ENCODE assay signal across 1 cellular context in the genomic region with DNA sequence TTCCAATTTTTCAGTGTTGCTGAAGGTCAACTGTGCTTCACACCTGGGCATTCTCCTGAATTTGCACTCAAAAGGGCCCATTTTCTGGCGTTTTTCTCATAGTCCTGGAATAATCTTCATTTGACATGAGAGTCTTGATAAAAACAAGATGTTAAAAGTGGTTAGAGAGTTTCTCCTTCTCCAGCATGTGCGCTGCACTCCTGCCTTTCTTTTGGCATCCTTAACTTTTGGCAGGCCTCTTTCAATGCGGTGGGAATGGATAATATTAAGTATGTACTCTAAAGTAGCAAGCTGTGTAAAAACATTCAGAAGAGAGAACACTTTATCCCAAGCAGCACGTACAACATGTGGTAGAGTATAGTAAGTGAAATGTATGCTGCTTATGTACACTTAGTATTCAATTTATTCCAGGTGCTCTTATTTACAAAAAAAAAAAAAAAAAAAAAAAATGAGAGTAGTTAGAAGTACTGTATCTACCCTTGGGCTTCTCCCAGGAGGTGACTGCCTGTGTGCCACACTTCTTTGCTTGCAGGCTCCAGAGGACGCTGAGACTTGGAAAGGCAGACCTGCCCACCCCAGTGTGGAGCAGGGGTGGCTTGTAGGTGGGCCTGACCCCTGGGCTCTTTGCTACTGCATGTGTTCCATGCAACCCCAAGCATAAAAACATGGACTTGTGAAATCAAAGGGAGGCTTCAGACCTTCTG.
TF ChIP-seq lines count a peak whose summit lies in the region.

No MANE protein-coding gene starts in this region.

TF ChIP-seq in H1, 55 proteins besides CTCF, POLR2A, EP300 and RAD21:
- TF ChIP-seq POLR2AphosphoS5 (IDR thresholded peaks at IDR 0.05; ENCODE audit: low read depth, low read length): peak; percentile 87
- no peak for TF ChIP-seq SP4 (IDR thresholded peaks at IDR 0.05; ENCODE audit: low read length)
- no peak for TF ChIP-seq HDAC6 (IDR thresholded peaks at IDR 0.05; ENCODE audit: low read depth, low read length)
- TF ChIP-seq, protein P1, sequence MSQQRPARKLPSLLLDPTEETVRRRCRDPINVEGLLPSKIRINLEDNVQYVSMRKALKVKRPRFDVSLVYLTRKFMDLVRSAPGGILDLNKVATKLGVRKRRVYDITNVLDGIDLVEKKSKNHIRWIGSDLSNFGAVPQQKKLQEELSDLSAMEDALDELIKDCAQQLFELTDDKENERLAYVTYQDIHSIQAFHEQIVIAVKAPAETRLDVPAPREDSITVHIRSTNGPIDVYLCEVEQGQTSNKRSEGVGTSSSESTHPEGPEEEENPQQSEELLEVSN (IDR thresholded peaks at IDR 0.05): no peak
- TF ChIP-seq, protein P2, sequence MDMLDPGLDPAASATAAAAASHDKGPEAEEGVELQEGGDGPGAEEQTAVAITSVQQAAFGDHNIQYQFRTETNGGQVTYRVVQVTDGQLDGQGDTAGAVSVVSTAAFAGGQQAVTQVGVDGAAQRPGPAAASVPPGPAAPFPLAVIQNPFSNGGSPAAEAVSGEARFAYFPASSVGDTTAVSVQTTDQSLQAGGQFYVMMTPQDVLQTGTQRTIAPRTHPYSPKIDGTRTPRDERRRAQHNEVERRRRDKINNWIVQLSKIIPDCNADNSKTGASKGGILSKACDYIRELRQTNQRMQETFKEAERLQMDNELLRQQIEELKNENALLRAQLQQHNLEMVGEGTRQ (IDR thresholded peaks at IDR 0.05; ENCODE audit: low read length): no peak
- TF ChIP-seq JUND (IDR thresholded peaks at IDR 0.05; ENCODE audit: low read length): no peak
- TF ChIP-seq CEBPB (IDR thresholded peaks at IDR 0.05; ENCODE audit: low read depth, low read length): no peak
- TF ChIP-seq GTF2F1 (IDR thresholded peaks at IDR 0.05; ENCODE audit: borderline replicate concordance, low read depth, low read length): no peak
